Comparison of ENCODE assay signal across 15 cellular contexts in genomic region chr7:11613292-11613930, GRCh38.
DNase-seq lines count a peak whose midpoint lies in the region; ATAC-seq and TF ChIP-seq lines count a peak whose summit lies in the region.
"Had no signal": no experiment of that assay in that cellular context is flagged by ENCODE, and none has a peak within 500 bp of the region (broad histone marks: within the 10 kb centered on the region; RNA-seq: fewer than 3 reads in every experiment).

No MANE protein-coding gene starts in this region.

- H3K27ac Mint-ChIP-seq in GM23338 (peak overlapping the region; percentile 27; the same call in 1 of the 2 replicates), neural progenitor cell (no peak overlapping the region)
- no peak overlapping the region for H3K27ac Mint-ChIP-seq in CD8-positive, alpha-beta T cell

- CTCF ChIA-PET in CD8-positive, alpha-beta T cell (lab: Charles Lee) = no interaction called here

- H3K4me1 ChIP-seq in GM23338 (ENCODE audit: insufficient read depth) (peaks cover 18% of the 10 kb centered on the region), neural progenitor cell (peaks cover 9% of the 10 kb centered on the region), gastroesophageal sphincter (no peaks in the 10 kb centered on the region)
- H3K4me1 ChIP-seq in CD8-positive, alpha-beta T cell (ENCODE audit: insufficient read depth, low read length) = no peaks in the 10 kb centered on the region

- DNase-seq in NCI-H524 (lab: John Stamatoyannopoulos, UW) (peak; percentile 19 to 50), NCI-H524 treated with DMSO at 0.1 percent for 48 hours (lab: John Stamatoyannopoulos, UW) (no peak), GM23338 (ENCODE audit: low spot score) (peak; percentile 42), neural progenitor cell (ENCODE audit: low spot score) (peak; percentile 19)
- no peak for DNase-seq in CD8-positive, alpha-beta T cell
- DNase-seq in activated T-cell treated with anti-CD3 and anti-CD28 coated beads, Interleukin-2, amount 50 U/mL, for 4 hours = no peak
- DNase-seq: activated gamma-delta T cell treated with Interleukin-2 at 50 U/mL for 16 hours; head of caudate nucleus; mucosa of descending colon; stimulated activated naive CD4-positive, alpha-beta T cell had no signal

- intact Hi-C loops in CD8-positive, alpha-beta T cell (cut with DNase I, micrococcal nuclease) = no loop called here

- H3K4me2 ChIP-seq in GM23338 (peak overlapping the region; percentile 12; the same call in 1 of the 2 replicates), neural progenitor cell (no peak overlapping the region)
- H3K4me2 ChIP-seq: smooth muscle cell had no signal

- H3K27me3 ChIP-seq in GM23338 (ENCODE audit: insufficient read depth) (no peaks in the 10 kb centered on the region), neural progenitor cell (no peaks in the 10 kb centered on the region), gastroesophageal sphincter (no peaks in the 10 kb centered on the region)
- no peaks in the 10 kb centered on the region for H3K27me3 ChIP-seq in CD8-positive, alpha-beta T cell (ENCODE audit: insufficient read depth, low read length)

- POLR2A ChIA-PET in CD8-positive, alpha-beta T cell (lab: Charles Lee) = no interaction called here

- H3K4me3 ChIP-seq in GM23338 (no peak overlapping the region), neural progenitor cell (no peak overlapping the region), gastroesophageal sphincter (no peak overlapping the region)
- no peak overlapping the region for H3K4me3 ChIP-seq in CD8-positive, alpha-beta T cell (ENCODE audit: low read depth, low read length)
- H3K4me3 ChIP-seq: coronary artery, K562, mucosa of descending colon, smooth muscle cell had no signal

- ATAC-seq in GM23338 = peak; percentile 76
- peak; percentile 95 for ATAC-seq in HG03342 (IDR thresholded peaks at IDR 0.05; ENCODE audit: unreplicated experiment)
- no peak for ATAC-seq in CD8-positive, alpha-beta T cell
- ATAC-seq in gastroesophageal sphincter = no peak
- no peak for ATAC-seq in activated T-cell treated with anti-CD3 and anti-CD28 coated beads, Interleukin-2, amount 50 U/mL, for 4 hours
- ATAC-seq: K562, mucosa of descending colon had no signal

- peak; percentile 60 to 67 for TF ChIP-seq CTCF in GM23338 (conservative IDR thresholded peaks at IDR 0.05; ENCODE audit: low read depth in 2 of 2)
- TF ChIP-seq CTCF in neural progenitor cell (IDR thresholded peaks at IDR 0.05) = peak; percentile 43
- no peak for TF ChIP-seq CTCF in CD8-positive, alpha-beta T cell (IDR thresholded peaks at IDR 0.05)
- TF ChIP-seq CTCF in gastroesophageal sphincter (IDR thresholded peaks at IDR 0.05) = no peak

- H3K36me3 Mint-ChIP-seq in GM23338 (ENCODE audit: low read depth) (no peaks in the 10 kb centered on the region), neural progenitor cell (peaks cover 2% of the 10 kb centered on the region)
- H3K36me3 Mint-ChIP-seq in CD8-positive, alpha-beta T cell = no peaks in the 10 kb centered on the region
- H3K36me3 Mint-ChIP-seq in activated T-cell treated with anti-CD3 and anti-CD28 coated beads, Interleukin-2, amount 50 U/mL, for 4 hours (ENCODE audit: insufficient read depth) = no peaks in the 10 kb centered on the region

- no peak for TF ChIP-seq POLR2A in gastroesophageal sphincter (IDR thresholded peaks at IDR 0.05)

- H3K9me3 Mint-ChIP-seq in GM23338 (no peaks in the 10 kb centered on the region), neural progenitor cell (no peaks in the 10 kb centered on the region)
- H3K9me3 Mint-ChIP-seq in CD8-positive, alpha-beta T cell = peaks cover 2% of the 10 kb centered on the region
- H3K9me3 Mint-ChIP-seq in activated T-cell treated with anti-CD3 and anti-CD28 coated beads, Interleukin-2, amount 50 U/mL, for 4 hours = no peaks in the 10 kb centered on the region

- H3K9me3 ChIP-seq in neural progenitor cell (ENCODE audit: low read depth) (no peaks in the 10 kb centered on the region), gastroesophageal sphincter (no peaks in the 10 kb centered on the region)
- no peaks in the 10 kb centered on the region for H3K9me3 ChIP-seq in CD8-positive, alpha-beta T cell (ENCODE audit: low read length)
- H3K9me3 ChIP-seq: mucosa of descending colon had no signal

- WGBS in gastroesophageal sphincter (ENCODE audit: low coverage in 1 of 2), 2 donors = 80 to 93% methylated on average over 4 to 5 of the region's 5 CpGs

- no peak overlapping the region; the same call in 1 of the 2 replicates for H2AFZ ChIP-seq in GM23338
- peak overlapping the region; percentile 13 for H2AFZ ChIP-seq in neural progenitor cell (replicated peaks)

- H3F3A ChIP-seq in GM23338 (replicated peaks; ENCODE audit: low read depth) (no peaks in the 10 kb centered on the region), neural progenitor cell (ENCODE audit: low read depth) (no peaks in the 10 kb centered on the region)

- TF ChIP-seq EP300 in gastroesophageal sphincter (IDR thresholded peaks at IDR 0.05) = no peak

- H3K4me1 Mint-ChIP-seq in GM23338 = peaks cover 36% of the 10 kb centered on the region
- peaks cover 17% of the 10 kb centered on the region for H3K4me1 Mint-ChIP-seq in neural progenitor cell
- H3K4me1 Mint-ChIP-seq in CD8-positive, alpha-beta T cell (ENCODE audit: low read depth) = no peaks in the 10 kb centered on the region
- H3K4me1 Mint-ChIP-seq in activated T-cell treated with anti-CD3 and anti-CD28 coated beads, Interleukin-2, amount 50 U/mL, for 4 hours (ENCODE audit: low read depth) = no peaks in the 10 kb centered on the region

- H3K27ac ChIP-seq in GM23338 (ENCODE audit: low read depth) (no peak overlapping the region), neural progenitor cell (no peak overlapping the region), gastroesophageal sphincter (no peak overlapping the region)
- no peak overlapping the region for H3K27ac ChIP-seq in CD8-positive, alpha-beta T cell (ENCODE audit: low read depth, low read length)
- H3K27ac ChIP-seq: coronary artery had no signal

- H3K36me3 ChIP-seq in GM23338 (ENCODE audit: insufficient read depth) (no peaks in the 10 kb centered on the region), neural progenitor cell (no peaks in the 10 kb centered on the region), gastroesophageal sphincter (no peaks in the 10 kb centered on the region)
- no peaks in the 10 kb centered on the region for H3K36me3 ChIP-seq in CD8-positive, alpha-beta T cell (ENCODE audit: insufficient read depth, low read length)

- no peak overlapping the region for H3K9ac ChIP-seq in neural progenitor cell

- H3K4me3 Mint-ChIP-seq in GM23338 (no peak overlapping the region), neural progenitor cell (no peak overlapping the region)
- no peak overlapping the region for H3K4me3 Mint-ChIP-seq in CD8-positive, alpha-beta T cell
- H3K4me3 Mint-ChIP-seq in activated T-cell treated with anti-CD3 and anti-CD28 coated beads, Interleukin-2, amount 50 U/mL, for 4 hours = no peak overlapping the region

- H3K27me3 Mint-ChIP-seq in GM23338 (ENCODE audit: insufficient read depth, low read depth, poor library complexity) (no peaks in the 10 kb centered on the region), neural progenitor cell (ENCODE audit: insufficient read depth, low read depth) (peaks cover 2% of the 10 kb centered on the region)
- H3K27me3 Mint-ChIP-seq in CD8-positive, alpha-beta T cell (ENCODE audit: low read depth) = no peaks in the 10 kb centered on the region
- no peaks in the 10 kb centered on the region for H3K27me3 Mint-ChIP-seq in activated T-cell treated with anti-CD3 and anti-CD28 coated beads, Interleukin-2, amount 50 U/mL, for 4 hours (ENCODE audit: low read depth)

- H4K20me1 ChIP-seq in GM23338 (replicated peaks; ENCODE audit: insufficient read depth) = no peaks in the 10 kb centered on the region
- H4K20me1 ChIP-seq in neural progenitor cell (ENCODE audit: low read depth) = no peaks in the 10 kb centered on the region

- H3K79me2 ChIP-seq in GM23338 (replicated peaks; ENCODE audit: insufficient read depth) (no peaks in the 10 kb centered on the region), neural progenitor cell (ENCODE audit: low read depth) (no peaks in the 10 kb centered on the region)

- no peaks in the 10 kb centered on the region for H3K9me2 ChIP-seq in GM23338 (ENCODE audit: insufficient read depth)

Comparison
In these comparisons a context has a peak if more than half of its experiments do, and no peak if none do; other contexts are left out.
1. DNase-seq: peak in NCI-H524 (2 of 2), GM23338 (single experiment) and neural progenitor cell (single experiment); none in NCI-H524 treated with DMSO at 0.1 percent for 48 hours (single experiment), CD8-positive, alpha-beta T cell (0 of 7) and activated T-cell treated with anti-CD3 and anti-CD28 coated beads, Interleukin-2, amount 50 U/mL, for 4 hours (single experiment).
2. ATAC-seq: peak in GM23338 (single experiment) and HG03342 (single experiment); none in CD8-positive, alpha-beta T cell (single experiment), gastroesophageal sphincter (single experiment) and activated T-cell treated with anti-CD3 and anti-CD28 coated beads, Interleukin-2, amount 50 U/mL, for 4 hours (0 of 2).
3. CTCF ChIP-seq: peak in GM23338 (2 of 2) and neural progenitor cell (single experiment); none in CD8-positive, alpha-beta T cell (single experiment) and gastroesophageal sphincter (0 of 4).